Comparison of ENCODE assay signal across 1 cellular context in the genomic region with DNA sequence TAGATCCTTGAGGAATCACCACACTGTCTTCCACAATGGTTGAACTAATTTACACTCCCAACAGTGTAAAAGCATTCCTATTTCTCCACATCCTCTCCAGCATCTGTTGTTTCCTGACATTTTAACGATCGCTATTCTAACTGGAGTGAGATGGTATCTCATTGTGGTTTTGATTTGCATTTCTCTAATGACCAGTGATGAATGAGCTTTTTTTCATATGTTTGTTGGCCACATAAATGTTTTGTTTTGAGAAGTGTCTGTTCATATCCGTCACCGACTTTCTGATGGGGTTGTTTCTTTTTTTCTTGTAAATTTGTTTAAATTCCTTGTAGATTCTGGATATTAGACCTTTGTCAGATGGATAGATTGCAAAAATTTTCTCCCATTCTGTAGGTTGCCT. TPM values are rescaled to one million over a fixed set of nuclear protein-coding genes. Genes with fewer than 3 reads are reported as not detected.
"Had no signal": no experiment of that assay in that cellular context is flagged by ENCODE, and none has a peak within 500 bp of the region (broad histone marks: within the 10 kb centered on the region; RNA-seq: fewer than 3 reads in every experiment).

No MANE protein-coding gene starts in this region.

RNA-seq across cellular contexts. Expression of gene DOCK10, which starts 5.2 kb away (rescaled TPM):
- total RNA-seq: HepG2 had no signal
